Comparison of ENCODE assay signal across 8 cellular contexts in the genomic region with DNA sequence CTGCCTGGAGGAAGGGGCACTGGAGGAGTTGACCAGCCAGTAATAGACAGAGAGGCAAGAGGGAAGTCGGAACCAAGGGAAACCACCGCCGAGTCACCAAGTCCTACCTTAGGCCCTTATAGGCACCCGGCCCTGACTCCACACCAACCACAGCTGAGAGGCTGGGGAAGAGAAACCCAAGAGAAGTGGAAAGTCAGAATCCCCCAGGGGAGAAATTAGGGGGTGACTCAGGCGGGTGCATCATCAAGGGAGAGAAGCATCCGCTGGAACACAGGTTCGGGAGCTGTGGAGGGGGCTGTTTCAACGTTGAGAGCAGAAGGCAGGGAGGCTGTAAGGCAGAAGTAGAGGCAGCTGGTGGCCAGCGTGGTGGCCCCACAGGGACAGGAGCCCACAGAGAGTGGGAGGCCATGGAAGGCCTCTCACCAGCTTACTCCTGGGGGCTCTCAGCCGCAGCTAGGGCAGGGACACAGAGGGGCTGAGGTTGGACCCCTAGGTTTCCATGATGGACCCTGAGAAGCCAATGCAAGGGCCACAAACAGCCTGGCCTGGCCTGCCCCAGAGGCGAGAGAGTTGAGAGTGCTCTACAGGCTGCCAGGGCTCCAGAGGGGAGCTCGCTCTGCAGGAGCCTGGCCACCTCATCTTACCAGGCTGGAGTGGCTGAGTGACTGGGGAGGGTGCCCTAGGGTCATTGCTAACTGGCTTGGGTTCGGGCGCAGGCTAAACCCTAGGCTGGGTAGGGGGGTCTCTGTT. TPM values are rescaled to one million over a fixed set of nuclear protein-coding genes. Genes with fewer than 3 reads are reported as not detected.
DNase-seq lines count a peak whose midpoint lies in the region; TF ChIP-seq lines count a peak whose summit lies in the region.

No MANE protein-coding gene starts in this region.

- no peak for TF ChIP-seq CTCF in GM20000 (IDR thresholded peaks at IDR 0.05; ENCODE audit: extremely low read depth, missing control alignments)
- no peak for TF ChIP-seq CTCF in MM.1S (IDR thresholded peaks at IDR 0.05; ENCODE audit: low read length)
- no peak for TF ChIP-seq CTCF in choroid plexus epithelial cell (conservative IDR thresholded peaks at IDR 0.05; ENCODE audit: low read depth, low read length)
- no peak for TF ChIP-seq CTCF in osteoblast (IDR thresholded peaks at IDR 0.05; ENCODE audit: extremely low read depth, low read depth, low read length)

- no peak overlapping the region for H3K9ac ChIP-seq in MM.1S (ENCODE audit: low read length)

- no peaks in the 10 kb centered on the region for H3K9me2 ChIP-seq in MM.1S (replicated peaks; ENCODE audit: insufficient read depth, low read length)

- H3K4me2 ChIP-seq in MM.1S (ENCODE audit: low read depth, low read length) (peak overlapping the region; percentile 70; the same call in 1 of the 2 replicates), osteoblast (ENCODE audit: insufficient read depth, low read length) (peak overlapping the region; percentile 87)

- H4K20me1 ChIP-seq in MM.1S (ENCODE audit: insufficient read depth, low read length) (no peaks in the 10 kb centered on the region), osteoblast (ENCODE audit: insufficient read depth, low read length) (peaks cover 23% of the 10 kb centered on the region)

- H3K4me3 ChIP-seq in MM.1S (ENCODE audit: low read length) = no peak overlapping the region
- H3K4me3 ChIP-seq in choroid plexus epithelial cell (ENCODE audit: low read depth, low read length) = peak overlapping the region; percentile 71
- peak overlapping the region; percentile 92 for H3K4me3 ChIP-seq in osteoblast (ENCODE audit: insufficient read depth, low read length)

- H3K4me1 ChIP-seq in MM.1S (ENCODE audit: low read length) = no peaks in the 10 kb centered on the region
- H3K4me1 ChIP-seq in osteoblast (ENCODE audit: insufficient read depth, low read length) = peaks cover 25% of the 10 kb centered on the region

- H2AFZ ChIP-seq in MM.1S (ENCODE audit: low read length) (no peak overlapping the region), osteoblast (ENCODE audit: low read length) (peak overlapping the region; percentile 10)

- peaks cover 31% of the 10 kb centered on the region for H3K79me2 ChIP-seq in MM.1S (ENCODE audit: low read length)
- peaks cover 39% of the 10 kb centered on the region for H3K79me2 ChIP-seq in osteoblast (ENCODE audit: insufficient read depth, low read length)

- H3K9me3 ChIP-seq in MM.1S (replicated peaks; ENCODE audit: insufficient read depth, low read length) (no peaks in the 10 kb centered on the region), osteoblast (ENCODE audit: low read depth, low read length) (no peaks in the 10 kb centered on the region)

- DNase-seq in ELR (ENCODE audit: low read depth) = peak; percentile 93
- peak; percentile 88 for DNase-seq in GM20000 (ENCODE audit: low spot score)
- no peak for DNase-seq in MM.1S
- DNase-seq in choroid plexus epithelial cell (ENCODE audit: low read depth) = no peak
- peak; percentile 99 for DNase-seq in osteoblast (ENCODE audit: insufficient read length, low spot score, missing footprints)
- DNase-seq in pons (ENCODE audit: low spot score) = no peak
- no peak for DNase-seq in NCI-H1092 treated with DMSO at 0.1 percent for 48 hours (lab: John Stamatoyannopoulos, UW)
- no peak for DNase-seq in islet precursor cell

- H3F3A ChIP-seq in MM.1S (ENCODE audit: insufficient read depth, low read length) = no peaks in the 10 kb centered on the region

- H3K27me3 ChIP-seq in MM.1S (replicated peaks; ENCODE audit: insufficient read depth, low read length) (no peaks in the 10 kb centered on the region; the same call in 1 of the 2 replicates), osteoblast (ENCODE audit: insufficient read depth, low read length) (peaks cover 20% of the 10 kb centered on the region)

- H3K27ac ChIP-seq in MM.1S (ENCODE audit: low read length) (no peak overlapping the region), osteoblast (ENCODE audit: low read depth, low read length) (peak overlapping the region; percentile 82)

- no peaks in the 10 kb centered on the region for H3K36me3 ChIP-seq in MM.1S (replicated peaks; ENCODE audit: insufficient read depth, low read length)
- H3K36me3 ChIP-seq in osteoblast (ENCODE audit: insufficient read depth, low read length) = peaks cover 4% of the 10 kb centered on the region

RNA-seq across cellular contexts. Expression of gene TRMT61A, which starts 1.4 kb away (rescaled TPM):
- total RNA-seq in osteoblast = 9.0 and 10.6 TPM in 2 replicates

RNA-seq across cellular contexts. Expression of gene CKB, which starts 5.0 kb away (rescaled TPM):
- total RNA-seq in osteoblast = 5.1 and 8.3 TPM in 2 replicates

RNA-seq across cellular contexts. Expression of gene BAG5, which starts 34.9 kb away (rescaled TPM):
- 28.6 and 30.8 TPM in 2 replicates for total RNA-seq in osteoblast

RNA-seq across cellular contexts. Expression of gene COA8, which starts 35.2 kb away (rescaled TPM):
- 23.0 and 24.6 TPM in 2 replicates for total RNA-seq in osteoblast

Comparison
In these comparisons a context has a peak if more than half of its experiments do, and no peak if none do; other contexts are left out.
1. DNase-seq: peak in ELR (single experiment), GM20000 (single experiment) and osteoblast (single experiment); none in MM.1S (single experiment), choroid plexus epithelial cell (single experiment), pons (single experiment), NCI-H1092 treated with DMSO at 0.1 percent for 48 hours (single experiment) and islet precursor cell (single experiment).